34 cellular contexts compared by ENCODE assay signal in genomic region chr1:184221087-184221486, GRCh38.
"Had no signal": no experiment of that assay in that cellular context is flagged by ENCODE, and none has a peak within 500 bp of the region (broad histone marks: within the 10 kb centered on the region; RNA-seq: fewer than 3 reads in every experiment).

No MANE protein-coding gene starts in this region.

- H3K36me3 ChIP-seq: MG63 had no signal

- DNase-seq: Karpas-422, Kasumi-1, MG63, MM.1S, MV-4-11, NCI-H1048, NCI-H1092, NCI-H1105, NCI-H1105 treated with DMSO at 0.1 percent for 48 hours, NCI-H1417, NCI-H1417 treated with DMSO at 0.1 percent for 48 hours, NCI-H1436, NCI-H1436 treated with DMSO at 0.1 percent for 48 hours, NCI-H146, NCI-H1694, NCI-H1694 treated with DMSO at 0.1 percent for 48 hours, NCI-H187, NCI-H187 treated with DMSO at 0.1 percent for 48 hours, NCI-H1930, NCI-H2029, NCI-H2029 treated with DMSO at 0.1 percent for 48 hours, NCI-H2081, NCI-H2081 treated with DMSO at 0.1 percent for 48 hours, NCI-H2107, NCI-H2171, NCI-H2171 treated with DMSO at 0.1 percent for 48 hours, NCI-H2227 treated with DMSO at 0.1 percent for 48 hours, NCI-H226, NCI-H345, NCI-H446, NCI-H446 treated with DMSO at 0.1 percent for 48 hours, NCI-H510A, NCI-H510A treated with DMSO at 0.1 percent for 48 hours, NCI-H524 had no signal

- H3K9me3 ChIP-seq: MG63 had no signal

- H3K4me3 ChIP-seq: MG63 had no signal
